ENCODE assay signal across 17 cellular contexts in genomic region chr10:127013251-127013656, GRCh38.
A peak's percentile ranks its signal among the peaks of the same experiment; 100 is the strongest.
DNase-seq lines count a peak whose midpoint lies in the region; ATAC-seq, FAIRE-seq and TF ChIP-seq lines count a peak whose summit lies in the region.
"Had no signal": no experiment of that assay in that cellular context is flagged by ENCODE, and none has a peak within 500 bp of the region (broad histone marks: within the 10 kb centered on the region; RNA-seq: fewer than 3 reads in every experiment).

No MANE protein-coding gene starts in this region.

- peaks cover 23% of the 10 kb centered on the region for H3F3A ChIP-seq in PC-9 (ENCODE audit: insufficient read depth, low read depth)

- H3K4me3 ChIP-seq in PC-9 (peak overlapping the region; percentile 46; the same call in 1 of the 2 replicates), endodermal cell (ENCODE audit: low read length) (no peak overlapping the region), small intestine (ENCODE audit: low read depth in 1 of 2, low read length in 2 of 2) (no peak overlapping the region)
- H3K4me3 ChIP-seq: lower lobe of right lung, SJCRH30 had no signal

- no TSS peak for BruUV-seq in PC-9 (replicated peaks; lab: Mats Ljungman, UMichigan)

- H3K9me2 ChIP-seq in PC-9 (ENCODE audit: insufficient read depth) = no peaks in the 10 kb centered on the region

- POLR2A ChIA-PET in PC-9 (lab: Charles Lee; ENCODE audit: unreplicated experiment) = no interaction called here
- POLR2A ChIA-PET in T-cell (lab: Charles Lee) = no interaction called here

- H3K4me3 Mint-ChIP-seq in endodermal cell = no peak overlapping the region
- no peak overlapping the region for H3K4me3 Mint-ChIP-seq in activated naive CD4-positive, alpha-beta T cell treated with anti-CD3 and anti-CD28 coated beads, Interleukin-2, amount 10 ng/mL, durations not matched to agents 7 days and 5 days
- H3K4me3 Mint-ChIP-seq in T-cell = no peak overlapping the region
- H3K4me3 Mint-ChIP-seq: activated CD4-positive, alpha-beta T cell treated with anti-CD3 and anti-CD28 coated beads for 36 hours; HFFc6 had no signal

- no peak for FAIRE-seq in small intestine (lab: Jason Lieb, UNC)

- CTCF ChIA-PET in PC-9 (lab: Charles Lee) = no interaction called here
- CTCF ChIA-PET in activated naive CD4-positive, alpha-beta T cell treated with anti-CD3 and anti-CD28 coated beads, Interleukin-2, amount 10 ng/mL, durations not matched to agents 7 days and 5 days (lab: Charles Lee) = no interaction called here
- CTCF ChIA-PET in T-cell (lab: Charles Lee) = no interaction called here

- ATAC-seq in left lobe of liver = peak; percentile 56
- no peak for ATAC-seq in T-cell (replicated peaks in 1 of 4)
- ATAC-seq: activated CD4-positive, alpha-beta T cell treated with anti-CD3 and anti-CD28 coated beads for 36 hours had no signal

- WGBS in endodermal cell (ENCODE audit: insufficient coverage in 1 of 2, insufficient read length in 1 of 2), 2 experiments = 86 to 88% methylated on average over 7 to 9 of the region's 9 CpGs
- WGBS in small intestine, 3 donors = 9 to 46% (median 26%) methylated on average over 9 of the region's 9 CpGs

- H3K79me2 ChIP-seq in PC-9 (ENCODE audit: low read depth) = no peaks in the 10 kb centered on the region

- no peaks in the 10 kb centered on the region for H3K9me3 ChIP-seq in PC-9 (ENCODE audit: insufficient read depth, low read depth)
- no peaks in the 10 kb centered on the region for H3K9me3 ChIP-seq in endodermal cell (ENCODE audit: control insufficient read depth, low read length)
- no peaks in the 10 kb centered on the region for H3K9me3 ChIP-seq in small intestine (ENCODE audit: control insufficient read depth, low read depth)
- H3K9me3 ChIP-seq: lower lobe of right lung, SJCRH30 had no signal

- peak overlapping the region; percentile 55 for H3K27ac Mint-ChIP-seq in endodermal cell
- no peak overlapping the region for H3K27ac Mint-ChIP-seq in activated naive CD4-positive, alpha-beta T cell treated with anti-CD3 and anti-CD28 coated beads, Interleukin-2, amount 10 ng/mL, durations not matched to agents 7 days and 5 days
- no peak overlapping the region for H3K27ac Mint-ChIP-seq in T-cell
- H3K27ac Mint-ChIP-seq: activated CD4-positive, alpha-beta T cell treated with anti-CD3 and anti-CD28 coated beads for 36 hours; HFFc6 had no signal

- H3K27me3 ChIP-seq in PC-9 (ENCODE audit: insufficient read depth, low read depth) (no peaks in the 10 kb centered on the region), endodermal cell (ENCODE audit: control insufficient read depth, insufficient read depth, low read length, poor library complexity, severe bottlenecking) (no peaks in the 10 kb centered on the region), small intestine (ENCODE audit: control insufficient read depth in 2 of 2, insufficient read depth in 2 of 2, low read length in 2 of 2) (no peaks in the 10 kb centered on the region)
- H3K27me3 ChIP-seq: brain microvascular endothelial cell, SJCRH30 had no signal

- H2AFZ ChIP-seq in PC-9 = no peak overlapping the region

- H3K9ac ChIP-seq in endodermal cell (ENCODE audit: extremely low read depth, low read length, poor library complexity, severe bottlenecking) = no peak overlapping the region

- no peak for TF ChIP-seq CTCF in PC-9 (conservative IDR thresholded peaks at IDR 0.05)
- no peak for TF ChIP-seq CTCF in endodermal cell (conservative IDR thresholded peaks at IDR 0.05)

- H3K4me2 ChIP-seq in PC-9 = peak overlapping the region; percentile 77

- H3K4me1 Mint-ChIP-seq in endodermal cell (peaks cover 20% of the 10 kb centered on the region), T-cell (peaks cover 0 to 10% (median 0%) of the 10 kb centered on the region in 3 donors)
- H3K4me1 Mint-ChIP-seq in activated naive CD4-positive, alpha-beta T cell treated with anti-CD3 and anti-CD28 coated beads, Interleukin-2, amount 10 ng/mL, durations not matched to agents 7 days and 5 days = no peaks in the 10 kb centered on the region
- H3K4me1 Mint-ChIP-seq: activated CD4-positive, alpha-beta T cell treated with anti-CD3 and anti-CD28 coated beads for 36 hours had no signal

- H4K20me1 ChIP-seq in PC-9 (ENCODE audit: insufficient read depth) = no peaks in the 10 kb centered on the region

- H3K27ac ChIP-seq in PC-9 (peak overlapping the region; percentile 91), endodermal cell (ENCODE audit: low read depth, low read length) (no peak overlapping the region), small intestine (ENCODE audit: low read depth in 1 of 2, low read length in 1 of 2) (peak overlapping the region; percentile 88 to 94)
- H3K27ac ChIP-seq: brain microvascular endothelial cell, lower lobe of right lung, SJCRH30 had no signal

- H3K36me3 Mint-ChIP-seq in endodermal cell (ENCODE audit: low read depth) (peaks cover 40% of the 10 kb centered on the region), T-cell (no peaks in the 10 kb centered on the region)
- H3K36me3 Mint-ChIP-seq in activated naive CD4-positive, alpha-beta T cell treated with anti-CD3 and anti-CD28 coated beads, Interleukin-2, amount 10 ng/mL, durations not matched to agents 7 days and 5 days = no peaks in the 10 kb centered on the region

- intact Hi-C loops in PC-9 (cut with micrococcal nuclease; ENCODE audit: unreplicated experiment) = loop anchor here (2.0 to 5.0 kb wide), 2 partner anchors 110 to 134 kb away; no protein-coding TSS in a partner anchor

- H3K4me1 ChIP-seq in PC-9 (replicated peaks; ENCODE audit: insufficient read depth) (peaks cover 31% of the 10 kb centered on the region), endodermal cell (ENCODE audit: control insufficient read depth, insufficient read depth, low read length) (no peaks in the 10 kb centered on the region), small intestine (ENCODE audit: control insufficient read depth in 2 of 2, insufficient read depth in 1 of 2, low read depth in 1 of 2, low read length in 1 of 2) (peaks cover 0 to 3% of the 10 kb centered on the region in 2 donors)

- DNase-seq in PC-9 (peak in 1 of 2 experiments; percentile 1), endodermal cell (no peak), left lobe of liver (ENCODE audit: low spot score) (no peak), small intestine (peak; percentile 95), NCI-H2029 treated with DMSO at 0.1 percent for 48 hours (lab: John Stamatoyannopoulos, UW) (no peak), T-cell (no peak)
- DNase-seq in activated naive CD4-positive, alpha-beta T cell treated with anti-CD3 and anti-CD28 coated beads, Interleukin-2, amount 10 ng/mL, durations not matched to agents 7 days and 5 days = no peak
- DNase-seq: activated CD4-positive, alpha-beta T cell treated with anti-CD3 and anti-CD28 coated beads for 36 hours; activated naive CD4-positive, alpha-beta T cell; AML-193; brain microvascular endothelial cell; HFFc6; NCI-H1092 treated with DMSO at 0.1 percent for 48 hours; NK-92 treated with Interleukin-12 subunit alpha and Interleukin-12 subunit beta, amount 100 ng/mL, for 24 hours; stimulated activated CD4-positive, alpha-beta T cell treated with anti-CD3 and anti-CD28 coated beads, Interleukin-12 subunit alpha, Interleukin-12 subunit beta, amount 100 ng/mL, for 4 hours had no signal

- H3K27me3 Mint-ChIP-seq in endodermal cell (ENCODE audit: insufficient read depth) (no peaks in the 10 kb centered on the region), T-cell (peaks cover 0 to 9% of the 10 kb centered on the region in 2 donors)
- H3K27me3 Mint-ChIP-seq in activated naive CD4-positive, alpha-beta T cell treated with anti-CD3 and anti-CD28 coated beads, Interleukin-2, amount 10 ng/mL, durations not matched to agents 7 days and 5 days = no peaks in the 10 kb centered on the region
- H3K27me3 Mint-ChIP-seq: activated CD4-positive, alpha-beta T cell treated with anti-CD3 and anti-CD28 coated beads for 36 hours had no signal

- H3K9me3 Mint-ChIP-seq in endodermal cell (no peaks in the 10 kb centered on the region), T-cell (no peaks in the 10 kb centered on the region)
- H3K9me3 Mint-ChIP-seq in activated naive CD4-positive, alpha-beta T cell treated with anti-CD3 and anti-CD28 coated beads, Interleukin-2, amount 10 ng/mL, durations not matched to agents 7 days and 5 days = no peaks in the 10 kb centered on the region
- H3K9me3 Mint-ChIP-seq: HFFc6 had no signal

- H3K36me3 ChIP-seq in PC-9 (ENCODE audit: low read depth) (no peaks in the 10 kb centered on the region), endodermal cell (ENCODE audit: control insufficient read depth, insufficient read depth, low read length) (peaks cover 63% of the 10 kb centered on the region), small intestine (ENCODE audit: control insufficient read depth in 2 of 2, insufficient read depth in 2 of 2, low read length in 2 of 2) (no peaks in the 10 kb centered on the region)
